20 cellular contexts compared by ENCODE assay signal in genomic region chr22:31659246-31659645, GRCh38. TPM values are rescaled to one million over a fixed set of nuclear protein-coding genes. Genes with fewer than 3 reads are reported as not detected.
DNase-seq lines count a peak whose midpoint lies in the region; ATAC-seq, FAIRE-seq and TF ChIP-seq lines count a peak whose summit lies in the region.
"Had no signal": no experiment of that assay in that cellular context is flagged by ENCODE, and none has a peak within 500 bp of the region (broad histone marks: within the 10 kb centered on the region; RNA-seq: fewer than 3 reads in every experiment).

No MANE protein-coding gene starts in this region.

- DNase-seq in MCF 10A (ENCODE audit: unreplicated experiment) (no peak), breast epithelium (ENCODE audit: low spot score in 2 of 2) (no peak), GM12878 (ENCODE audit: low read depth, low spot score) (no peak), kidney glomerular epithelial cell (lab: John Stamatoyannopoulos, UW) (peak; percentile 60), heart left ventricle (no peak), neural progenitor cell (ENCODE audit: low spot score) (no peak), DMS153 (lab: John Stamatoyannopoulos, UW) (no peak)
- DNase-seq: COR-L47, HCEC 1CT, NCI-H1092, NCI-H1694, NCI-H2107, NCI-H226, NCI-H526 treated with DMSO at 0.1 percent for 48 hours, OCI-M1 had no signal

- no TSS peak for BruUV-seq in MCF 10A (replicated peaks; lab: Mats Ljungman, UMichigan)
- no TSS peak for BruUV-seq in GM12878 (replicated peaks; lab: Mats Ljungman, UMichigan)

- H3K36me3 ChIP-seq in breast epithelium (no peaks in the 10 kb centered on the region), GM12878 (ENCODE audit: control insufficient read depth in 2 of 2, insufficient read depth in 2 of 2, low read length in 1 of 2) (no peaks in the 10 kb centered on the region), heart left ventricle (peaks cover 0 to 4% (median 0%) of the 10 kb centered on the region in 9 donors), neural progenitor cell (no peaks in the 10 kb centered on the region)

- TF ChIP-seq EP300 in GM12878 (IDR thresholded peaks at IDR 0.05; ENCODE audit: borderline replicate concordance in 1 of 2, control insufficient read depth in 1 of 2, low read depth in 2 of 2, low read length in 2 of 2): no peak

- no peak for FAIRE-seq in GM12878 (lab: Jason Lieb, UNC)
- FAIRE-seq: GM12891, K562 had no signal

- TF ChIP-seq POLR2A in breast epithelium (IDR thresholded peaks at IDR 0.05) (no peak), GM12878 (IDR thresholded peaks at IDR 0.05; ENCODE audit: low read depth, low read length) (no peak), heart left ventricle (IDR thresholded peaks at IDR 0.05) (no peak)

- in situ Hi-C loops in GM12878 (cut with MboI): no loop called here

- peaks cover 3% of the 10 kb centered on the region for H3F3A ChIP-seq in neural progenitor cell (ENCODE audit: low read depth)

- no peaks in the 10 kb centered on the region for H3K27me3 Mint-ChIP-seq in MCF 10A (ENCODE audit: insufficient read depth, unreplicated experiment)
- H3K27me3 Mint-ChIP-seq in neural progenitor cell (ENCODE audit: insufficient read depth, low read depth): peaks cover 5% of the 10 kb centered on the region

- SMC1A ChIA-PET in GM12878 (lab: Charles Lee; ENCODE audit: uncharacterized antibody, unreplicated experiment): interaction anchor here (0.7 to 10.8 kb wide), 2 partner anchors 21 to 43 kb away, joined by 3 to 88 read pairs; no protein-coding TSS in a partner anchor

- RAD21 ChIA-PET in GM12878 (lab: Charles Lee; ENCODE audit: unreplicated experiment): no interaction called here

- H3K4me2 ChIP-seq in GM12878 (ENCODE audit: control insufficient read depth, insufficient read depth): peak overlapping the region; percentile 12; the same call in 1 of the 2 replicates
- H3K4me2 ChIP-seq in neural progenitor cell: no peak overlapping the region

- intact Hi-C loops in MCF 10A (cut with micrococcal nuclease) (no loop called here), breast epithelium (cut with DNase I; ENCODE audit: low total_unique reads) (no loop called here), GM12878 (cut with micrococcal nuclease; ENCODE audit: unreplicated experiment) (no loop called here), heart left ventricle (cut with DNase I) (no loop called here)

- CTCF ChIA-PET in MCF 10A (lab: Yijun Ruan, JAX) (no interaction called here), GM12878 (lab: Yijun Ruan, JAX) (interaction anchor here (1.3 to 5.2 kb wide), 2 partner anchors 22 to 311 kb away, joined by 4 to 51 read pairs; no protein-coding TSS in a partner anchor)

- no peaks in the 10 kb centered on the region for H3K27me3 ChIP-seq in breast epithelium
- H3K27me3 ChIP-seq in GM12878 (replicated peaks in 1 of 2; ENCODE audit: control insufficient read depth in 2 of 2, insufficient read depth in 2 of 2, low read length in 1 of 2): no peaks in the 10 kb centered on the region
- no peaks in the 10 kb centered on the region for H3K27me3 ChIP-seq in heart left ventricle
- no peaks in the 10 kb centered on the region for H3K27me3 ChIP-seq in neural progenitor cell

- no peak for ATAC-seq in GM12878
- ATAC-seq in heart left ventricle: no peak
- ATAC-seq in GM19324 (IDR thresholded peaks at IDR 0.05; ENCODE audit: low FRiP score, unreplicated experiment): no peak
- ATAC-seq: K562 had no signal

- H3K9ac ChIP-seq in GM12878 (ENCODE audit: control insufficient read depth, insufficient read depth, low read length): no peak overlapping the region
- H3K9ac ChIP-seq in neural progenitor cell: no peak overlapping the region

- peaks cover 27% of the 10 kb centered on the region for H3K4me1 Mint-ChIP-seq in MCF 10A (ENCODE audit: insufficient read depth, unreplicated experiment)
- H3K4me1 Mint-ChIP-seq in neural progenitor cell: peaks cover 19% of the 10 kb centered on the region

- no peaks in the 10 kb centered on the region; the same call in 1 of the 2 replicates for H4K20me1 ChIP-seq in GM12878 (ENCODE audit: control insufficient read depth, insufficient read depth)
- H4K20me1 ChIP-seq in neural progenitor cell (ENCODE audit: low read depth): peaks cover 12% of the 10 kb centered on the region

- no peak for TF ChIP-seq RAD21 in GM12878 (IDR thresholded peaks at IDR 0.05; ENCODE audit: insufficient read depth, low read depth, low read length)

- H3K4me3 Mint-ChIP-seq in MCF 10A (ENCODE audit: unreplicated experiment) (peak overlapping the region; percentile 100), neural progenitor cell (no peak overlapping the region)

- POLR2A ChIA-PET in MCF 10A (lab: Yijun Ruan, JAX) (interaction anchor here (1.2 to 6.2 kb wide), 4 partner anchors 9 to 87 kb away, joined by 6 to 107 read pairs (median 48); no protein-coding TSS in a partner anchor), GM12878 (lab: Charles Lee) (interaction anchor here (1.0 kb wide), 1 partner anchor 336 kb away, joined by 3 read pairs; no protein-coding TSS in a partner anchor)

- H3K4me3 ChIP-seq in breast epithelium (no peak overlapping the region), GM12878 (no peak overlapping the region), heart left ventricle (no peak overlapping the region), neural progenitor cell (no peak overlapping the region)
- H3K4me3 ChIP-seq: K562 had no signal

- no peaks in the 10 kb centered on the region for H3K9me3 Mint-ChIP-seq in MCF 10A (ENCODE audit: unreplicated experiment)
- H3K9me3 Mint-ChIP-seq in neural progenitor cell: no peaks in the 10 kb centered on the region

- peaks cover 4 to 10% of the 10 kb centered on the region in 2 donors for H3K4me1 ChIP-seq in breast epithelium
- H3K4me1 ChIP-seq in GM12878 (ENCODE audit: control insufficient read depth, insufficient read depth, low read length): peaks cover 16% of the 10 kb centered on the region
- peaks cover 0 to 21% (median 13%) of the 10 kb centered on the region in 12 donors for H3K4me1 ChIP-seq in heart left ventricle
- H3K4me1 ChIP-seq in neural progenitor cell: no peaks in the 10 kb centered on the region

- H3K27ac Mint-ChIP-seq in MCF 10A (ENCODE audit: low read depth, unreplicated experiment) (peak overlapping the region; percentile 100), neural progenitor cell (no peak overlapping the region)

- no peak overlapping the region for H2AFZ ChIP-seq in GM12878 (ENCODE audit: control insufficient read depth, low read depth, low read length)
- H2AFZ ChIP-seq in neural progenitor cell (replicated peaks): no peak overlapping the region

- H3K79me2 ChIP-seq in GM12878 (ENCODE audit: control insufficient read depth, insufficient read depth, low read length): peaks cover 51% of the 10 kb centered on the region
- peaks cover 78% of the 10 kb centered on the region for H3K79me2 ChIP-seq in neural progenitor cell (ENCODE audit: low read depth)

- H3K36me3 Mint-ChIP-seq in MCF 10A (ENCODE audit: insufficient read depth, unreplicated experiment) (peaks cover 49% of the 10 kb centered on the region), neural progenitor cell (no peaks in the 10 kb centered on the region)

- H3K27ac ChIP-seq in breast epithelium: no peak overlapping the region
- H3K27ac ChIP-seq in GM12878 (ENCODE audit: control insufficient read depth, insufficient read depth): no peak overlapping the region
- no peak overlapping the region for H3K27ac ChIP-seq in heart left ventricle
- H3K27ac ChIP-seq in neural progenitor cell: no peak overlapping the region
- H3K27ac ChIP-seq: C4-2B, HL-60 had no signal

- no peaks in the 10 kb centered on the region for H3K9me3 ChIP-seq in breast epithelium
- no peaks in the 10 kb centered on the region for H3K9me3 ChIP-seq in GM12878 (replicated peaks; ENCODE audit: control insufficient read depth, insufficient read depth, low read length)
- no peaks in the 10 kb centered on the region for H3K9me3 ChIP-seq in heart left ventricle
- H3K9me3 ChIP-seq in neural progenitor cell (ENCODE audit: low read depth): no peaks in the 10 kb centered on the region

- TF ChIP-seq CTCF in MCF 10A (IDR thresholded peaks at IDR 0.05; ENCODE audit: unreplicated experiment) (no peak), breast epithelium (IDR thresholded peaks at IDR 0.05) (no peak), GM12878 (IDR thresholded peaks at IDR 0.05 in 2 of 3, conservative IDR thresholded peaks at IDR 0.05 in 1 of 3; ENCODE audit: control insufficient read depth in 2 of 3, extremely low read depth in 1 of 3, insufficient read depth in 1 of 3, low read depth in 3 of 3, low read length in 3 of 3) (no peak), heart left ventricle (IDR thresholded peaks at IDR 0.05) (no peak), neural progenitor cell (IDR thresholded peaks at IDR 0.05) (no peak)

- WGBS in GM12878 (ENCODE audit: insufficient coverage, insufficient replicate concordance, low lambda C conversion rate, missing lambda C conversion rate): 79% methylated on average over 7 of the region's 7 CpGs
- 77 to 84% (median 80%) methylated on average over 7 of the region's 7 CpGs for WGBS in heart left ventricle, 4 donors

RNA-seq across cellular contexts. Expression of gene PISD, which starts 2.8 kb away (rescaled TPM):
- 38.3 and 48.2 TPM in 2 replicates for total RNA-seq in MCF 10A (2022)
- total RNA-seq in breast epithelium: 10 to 100 TPM; 49.6 to 58.7 (median 57.0) TPM
- 75.1 and 77.2 TPM in 2 replicates for total RNA-seq in GM12878 (2013; cell fraction: nucleolus; rRNA removed)
- 41.3 and 44.7 TPM in 2 replicates for total RNA-seq in GM12878 (2014; rRNA removed)
- 24.2 and 25.8 TPM in 2 replicates for total RNA-seq in GM12878 (2014; rRNA removed; fragmentation: Illumina TruSeq; extraction: Trizol)
- total RNA-seq in GM12878 (2021): 62.7 and 63.4 TPM in 2 replicates
- polyA plus RNA-seq in GM12878 (2011; ENCODE audit: low read depth): 18.1 TPM
- polyA plus RNA-seq in GM12878 (2011; rRNA removed): 22.5 and 46.8 TPM in 2 replicates
- 66.2 and 74.7 TPM in 2 replicates for polyA plus RNA-seq in GM12878 (2011; cell fraction: cytosol; rRNA removed)
- polyA plus RNA-seq in GM12878 (2011; cell fraction: nucleus; rRNA removed): 157 and 166 TPM in 2 replicates
- polyA plus RNA-seq in GM12878 (2012): 34.4 and 39.1 TPM in 2 replicates
- polyA plus RNA-seq in GM12878 (2014; fragmentation: Illumina TruSeq; extraction: Trizol): 24.5 and 36.9 TPM in 2 replicates
- 10 to 100 TPM; 31.1 to 44.9 TPM for polyA plus RNA-seq in GM12878 (2014; fragmentation: Nextera tagmentation; extraction: Ambion mirVana)
- polyA plus RNA-seq in GM12878 (2014; rRNA removed): 49.1 and 51.4 TPM in 2 replicates
- 10 to 100 TPM; 48.3 to 54.9 TPM for polyA plus RNA-seq in GM12878 (2016; fragmentation: Nextera tagmentation; extraction: Ambion mirVana)
- polyA minus RNA-seq in GM12878 (2011; rRNA and poly(A)+ RNA removed): 28.3 and 51.8 TPM in 2 replicates
- 19.8 and 21.5 TPM in 2 replicates for polyA minus RNA-seq in GM12878 (2011; cell fraction: cytosol; rRNA and poly(A)+ RNA removed)
- 24.8 and 28.7 TPM in 2 replicates for polyA minus RNA-seq in GM12878 (2011; cell fraction: nucleus; rRNA and poly(A)+ RNA removed)
- total RNA-seq in heart left ventricle: 10 to 100 TPM; 13.1 to 38.1 (median 17.0) TPM
- 10 to 100 TPM; 12.3 to 17.7 TPM for polyA plus RNA-seq in heart left ventricle
- total RNA-seq in neural progenitor cell (ENCODE audit: low replicate concordance): 18.1 and 41.2 TPM in 2 replicates
